In genomic region chr7:139099181-139099947, GRCh38 we compare ENCODE assay signal across 16 cellular contexts. TPM values are rescaled to one million over a fixed set of nuclear protein-coding genes. Genes with fewer than 3 reads are reported as not detected.
DNase-seq lines count a peak whose midpoint lies in the region; ATAC-seq, FAIRE-seq and TF ChIP-seq lines count a peak whose summit lies in the region.
"Had no signal": no experiment of that assay in that cellular context is flagged by ENCODE, and none has a peak within 500 bp of the region (broad histone marks: within the 10 kb centered on the region; RNA-seq: fewer than 3 reads in every experiment).

No MANE protein-coding gene starts in this region.

- H3K4me1 Mint-ChIP-seq in activated T-cell treated with anti-CD3 and anti-CD28 coated beads, Interleukin-2, amount 50 U/mL, for 24 hours (ENCODE audit: low read depth): peaks cover 80% of the 10 kb centered on the region
- H3K4me1 Mint-ChIP-seq in activated CD8-positive, alpha-beta T cell treated with anti-CD3 and anti-CD28 coated beads for 36 hours (ENCODE audit: low read depth): peaks cover 75% of the 10 kb centered on the region
- peaks cover 75% of the 10 kb centered on the region for H3K4me1 Mint-ChIP-seq in stimulated activated effector memory CD8-positive, alpha-beta T cell treated with anti-CD3 and anti-CD28 coated beads, Interleukin-12 subunit alpha, Interleukin-12 subunit beta, amount 100 ng/mL, for 72 hours

- peaks cover 86% of the 10 kb centered on the region for H3K36me3 Mint-ChIP-seq in activated T-cell treated with anti-CD3 and anti-CD28 coated beads, Interleukin-2, amount 50 U/mL, for 24 hours (ENCODE audit: low read depth)
- H3K36me3 Mint-ChIP-seq in activated CD8-positive, alpha-beta T cell treated with anti-CD3 and anti-CD28 coated beads for 36 hours (ENCODE audit: low read depth): peaks cover 83% of the 10 kb centered on the region
- peaks cover 98% of the 10 kb centered on the region for H3K36me3 Mint-ChIP-seq in stimulated activated effector memory CD8-positive, alpha-beta T cell treated with anti-CD3 and anti-CD28 coated beads, Interleukin-12 subunit alpha, Interleukin-12 subunit beta, amount 100 ng/mL, for 72 hours

- H3K4me3 Mint-ChIP-seq in activated T-cell treated with anti-CD3 and anti-CD28 coated beads, Interleukin-2, amount 50 U/mL, for 24 hours: peak overlapping the region; percentile 68
- H3K4me3 Mint-ChIP-seq in activated CD8-positive, alpha-beta T cell treated with anti-CD3 and anti-CD28 coated beads for 36 hours: peak overlapping the region; percentile 66
- peak overlapping the region; percentile 95 for H3K4me3 Mint-ChIP-seq in stimulated activated effector memory CD8-positive, alpha-beta T cell treated with anti-CD3 and anti-CD28 coated beads, Interleukin-12 subunit alpha, Interleukin-12 subunit beta, amount 100 ng/mL, for 72 hours
- H3K4me3 Mint-ChIP-seq: neural progenitor cell had no signal

- ATAC-seq in activated CD8-positive, alpha-beta T cell treated with anti-CD3 and anti-CD28 coated beads for 36 hours: no peak
- ATAC-seq in stimulated activated effector memory CD8-positive, alpha-beta T cell treated with anti-CD3 and anti-CD28 coated beads, Interleukin-12 subunit alpha, Interleukin-12 subunit beta, amount 100 ng/mL, for 72 hours: no peak
- ATAC-seq: heart left ventricle had no signal

- H3K9me3 Mint-ChIP-seq in activated T-cell treated with anti-CD3 and anti-CD28 coated beads, Interleukin-2, amount 50 U/mL, for 24 hours: no peaks in the 10 kb centered on the region
- no peaks in the 10 kb centered on the region for H3K9me3 Mint-ChIP-seq in activated CD8-positive, alpha-beta T cell treated with anti-CD3 and anti-CD28 coated beads for 36 hours
- no peaks in the 10 kb centered on the region for H3K9me3 Mint-ChIP-seq in stimulated activated effector memory CD8-positive, alpha-beta T cell treated with anti-CD3 and anti-CD28 coated beads, Interleukin-12 subunit alpha, Interleukin-12 subunit beta, amount 100 ng/mL, for 72 hours

- no peak for DNase-seq in activated T-cell treated with anti-CD3 and anti-CD28 coated beads, Interleukin-2, amount 50 U/mL, for 24 hours
- no peak for DNase-seq in activated T-cell treated with anti-CD3 and anti-CD28 coated beads for 4 hours
- DNase-seq in activated CD8-positive, alpha-beta T cell treated with anti-CD3 and anti-CD28 coated beads for 36 hours: no peak
- DNase-seq in fibroblast of gingiva (ENCODE audit: low read depth): peak; percentile 68
- DNase-seq in stimulated activated effector memory CD8-positive, alpha-beta T cell treated with anti-CD3 and anti-CD28 coated beads, Interleukin-12 subunit alpha, Interleukin-12 subunit beta, amount 100 ng/mL, for 72 hours (ENCODE audit: low spot score in 2 of 2): no peak
- no peak for DNase-seq in stimulated activated CD4-positive, alpha-beta T cell treated with anti-CD3 and anti-CD28 coated beads, Interleukin-15, amount 100 ng/mL, for 24 hours
- no peak for DNase-seq in RCC 7860 (ENCODE audit: low spot score)
- DNase-seq in NCI-H2196 (lab: John Stamatoyannopoulos, UW; ENCODE audit: unreplicated experiment): no peak
- DNase-seq: activated gamma-delta T cell, EL, H7, heart left ventricle, NCI-H1105, NCI-H82, Right ventricle myocardium superior had no signal

- POLR2A ChIA-PET in activated CD8-positive, alpha-beta T cell treated with anti-CD3 and anti-CD28 coated beads for 36 hours (lab: Charles Lee): interaction anchor here (0.9 to 1.5 kb wide), 3 partner anchors 8 to 11 kb away, joined by 3 to 5 read pairs (median 4); no protein-coding TSS in a partner anchor

- peak overlapping the region; percentile 93 for H3K27ac Mint-ChIP-seq in activated T-cell treated with anti-CD3 and anti-CD28 coated beads, Interleukin-2, amount 50 U/mL, for 24 hours
- peak overlapping the region; percentile 94 for H3K27ac Mint-ChIP-seq in activated CD8-positive, alpha-beta T cell treated with anti-CD3 and anti-CD28 coated beads for 36 hours
- peak overlapping the region; percentile 98 for H3K27ac Mint-ChIP-seq in stimulated activated effector memory CD8-positive, alpha-beta T cell treated with anti-CD3 and anti-CD28 coated beads, Interleukin-12 subunit alpha, Interleukin-12 subunit beta, amount 100 ng/mL, for 72 hours
- H3K27ac Mint-ChIP-seq: neural progenitor cell had no signal

- TF ChIP-seq CTCF in activated CD8-positive, alpha-beta T cell treated with anti-CD3 and anti-CD28 coated beads for 36 hours (IDR thresholded peaks at IDR 0.05): no peak

- H3K27me3 Mint-ChIP-seq in activated T-cell treated with anti-CD3 and anti-CD28 coated beads, Interleukin-2, amount 50 U/mL, for 24 hours: no peaks in the 10 kb centered on the region
- H3K27me3 Mint-ChIP-seq in activated CD8-positive, alpha-beta T cell treated with anti-CD3 and anti-CD28 coated beads for 36 hours: no peaks in the 10 kb centered on the region

- CTCF ChIA-PET in activated CD8-positive, alpha-beta T cell treated with anti-CD3 and anti-CD28 coated beads for 36 hours (lab: Charles Lee): interaction anchor here (0.9 to 1.3 kb wide), 4 partner anchors 8 to 28 kb away, joined by 3 to 4 read pairs (median 4); no protein-coding TSS in a partner anchor

- no peak for FAIRE-seq in RCC 7860 (lab: Jason Lieb, UNC)

- intact Hi-C loops in activated CD8-positive, alpha-beta T cell treated with anti-CD3 and anti-CD28 coated beads for 36 hours (cut with micrococcal nuclease): no loop called here

RNA-seq across cellular contexts. Expression of gene ZC3HAV1, which starts 10.2 kb away (rescaled TPM):
- total RNA-seq in activated CD8-positive, alpha-beta T cell treated with anti-CD3 and anti-CD28 coated beads for 36 hours: 100 to 1,000 TPM; 125 to 128 TPM
